In the genomic region with DNA sequence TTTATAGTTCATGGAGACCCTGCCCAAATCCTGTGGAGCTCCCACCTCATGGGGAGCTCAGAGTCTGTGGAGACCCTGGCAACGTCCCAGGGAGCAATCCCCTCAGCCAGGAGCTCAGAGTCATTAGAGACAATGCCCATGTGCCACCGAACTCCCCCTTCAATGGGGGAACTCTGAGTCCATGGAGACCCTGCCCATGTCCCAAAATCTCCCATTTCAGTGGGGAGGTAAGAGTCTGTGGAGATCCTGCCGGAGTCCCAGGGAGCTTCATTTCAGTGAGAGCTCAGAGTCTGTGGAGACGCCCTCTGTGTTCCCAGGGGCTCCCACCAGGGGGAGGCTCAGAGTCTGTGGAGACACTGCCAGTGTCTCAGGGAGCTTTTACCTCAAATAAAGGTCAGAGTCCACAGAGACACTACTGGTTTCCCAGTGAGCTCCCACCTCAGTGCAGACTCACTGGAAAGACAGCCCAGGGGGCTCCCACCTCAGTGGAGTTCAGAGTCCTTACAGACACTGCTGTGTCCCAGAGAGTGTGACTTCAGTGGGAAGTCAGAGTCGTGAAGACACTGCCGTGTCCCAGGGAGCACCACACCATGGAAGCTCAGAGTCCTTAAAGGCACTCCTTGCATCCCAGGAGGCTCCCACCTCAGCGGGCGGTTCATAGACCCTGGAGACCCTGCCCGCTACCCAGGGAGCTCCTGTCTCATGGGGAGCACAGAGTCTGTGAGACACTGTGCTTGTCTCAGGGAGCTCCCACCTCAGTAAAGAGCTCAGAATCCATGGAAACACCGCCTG, we compare ENCODE assay signal across 8 cellular contexts. TPM values are rescaled to one million over a fixed set of nuclear protein-coding genes. Genes with fewer than 3 reads are reported as not detected.
DNase-seq lines count a peak whose midpoint lies in the region; ATAC-seq, FAIRE-seq and TF ChIP-seq lines count a peak whose summit lies in the region.

No MANE protein-coding gene starts in this region.

- peaks cover 49% of the 10 kb centered on the region for H3K4me1 Mint-ChIP-seq in activated T-cell treated with anti-CD3 and anti-CD28 coated beads, Interleukin-2, amount 50 U/mL, for 72 hours (ENCODE audit: low read depth)
- peaks cover 58% of the 10 kb centered on the region for H3K4me1 Mint-ChIP-seq in stimulated activated memory B cell treated with anti-CD40 and anti-IgM and Interleukin-4, amounts not matched to agents 10 μg/mL and 1 μg/mL and 100 μg/mL, for 72 hours

- H3K9me3 Mint-ChIP-seq in activated T-cell treated with anti-CD3 and anti-CD28 coated beads, Interleukin-2, amount 50 U/mL, for 72 hours: no peaks in the 10 kb centered on the region
- no peaks in the 10 kb centered on the region for H3K9me3 Mint-ChIP-seq in stimulated activated memory B cell treated with anti-CD40 and anti-IgM and Interleukin-4, amounts not matched to agents 10 μg/mL and 1 μg/mL and 100 μg/mL, for 72 hours

- no peaks in the 10 kb centered on the region for H3K27me3 Mint-ChIP-seq in activated T-cell treated with anti-CD3 and anti-CD28 coated beads, Interleukin-2, amount 50 U/mL, for 72 hours (ENCODE audit: low read depth)
- H3K27me3 Mint-ChIP-seq in stimulated activated memory B cell treated with anti-CD40 and anti-IgM and Interleukin-4, amounts not matched to agents 10 μg/mL and 1 μg/mL and 100 μg/mL, for 72 hours: no peaks in the 10 kb centered on the region

- H3K36me3 Mint-ChIP-seq in activated T-cell treated with anti-CD3 and anti-CD28 coated beads, Interleukin-2, amount 50 U/mL, for 72 hours (ENCODE audit: insufficient read depth in 2 of 2): peaks cover 28 to 49% of the 10 kb centered on the region in 2 donors
- H3K36me3 Mint-ChIP-seq in stimulated activated memory B cell treated with anti-CD40 and anti-IgM and Interleukin-4, amounts not matched to agents 10 μg/mL and 1 μg/mL and 100 μg/mL, for 72 hours: peaks cover 55% of the 10 kb centered on the region

- H3K27ac Mint-ChIP-seq in activated T-cell treated with anti-CD3 and anti-CD28 coated beads, Interleukin-2, amount 50 U/mL, for 72 hours: peak overlapping the region; percentile 85
- peak overlapping the region; percentile 10 for H3K27ac Mint-ChIP-seq in stimulated activated memory B cell treated with anti-CD40 and anti-IgM and Interleukin-4, amounts not matched to agents 10 μg/mL and 1 μg/mL and 100 μg/mL, for 72 hours

- intact Hi-C loops in cardiac septum (cut with DNase I) (loop anchor here (2.0 kb wide), 1 partner anchor 163 kb away; no protein-coding TSS in a partner anchor), sciatic nerve (cut with DNase I) (no loop called here)

- ATAC-seq in activated T-cell treated with anti-CD3 and anti-CD28 coated beads, Interleukin-2, amount 50 U/mL, for 72 hours (replicated peaks in 1 of 2): no peak
- no peak for ATAC-seq in stimulated activated memory B cell treated with anti-CD40 and anti-IgM and Interleukin-4, amounts not matched to agents 10 μg/mL and 1 μg/mL and 100 μg/mL, for 72 hours
- no peak for ATAC-seq in sciatic nerve

- H3K4me3 ChIP-seq in GM12864 (ENCODE audit: low read depth, low read length): no peak overlapping the region

- peak; percentile 66 for TF ChIP-seq CTCF in GM12864 (IDR thresholded peaks at IDR 0.05; ENCODE audit: low read depth, low read length, missing control alignments)

- peak overlapping the region; percentile 49 to 100 for H3K4me3 Mint-ChIP-seq in activated T-cell treated with anti-CD3 and anti-CD28 coated beads, Interleukin-2, amount 50 U/mL, for 72 hours
- H3K4me3 Mint-ChIP-seq in stimulated activated memory B cell treated with anti-CD40 and anti-IgM and Interleukin-4, amounts not matched to agents 10 μg/mL and 1 μg/mL and 100 μg/mL, for 72 hours: no peak overlapping the region

- no peak for FAIRE-seq in frontal cortex (lab: Jason Lieb, UNC)

- no peak for DNase-seq in GM12864 (ENCODE audit: low read depth)
- DNase-seq in NCI-H69 (lab: John Stamatoyannopoulos, UW): peak; percentile 50
- peak; percentile 48 to 55 for DNase-seq in activated T-cell treated with anti-CD3 and anti-CD28 coated beads, Interleukin-2, amount 50 U/mL, for 72 hours
- peak; percentile 72 for DNase-seq in cardiac septum (ENCODE audit: low spot score)
- no peak for DNase-seq in sciatic nerve (ENCODE audit: low spot score)
- DNase-seq in AG08396 (ENCODE audit: low spot score): no peak
- no peak for DNase-seq in frontal cortex (ENCODE audit: low spot score in 2 of 2)

RNA-seq across cellular contexts. Expression of a gene that starts 5.0 kb away (rescaled TPM):
- 100 to 1,000 TPM; 595 to 606 TPM for total RNA-seq in activated T-cell treated with anti-CD3 and anti-CD28 coated beads, Interleukin-2, amount 50 U/mL, for 72 hours
- total RNA-seq in cardiac septum (2.4 TPM), sciatic nerve (8.8 TPM), frontal cortex (0.41 TPM)

RNA-seq across cellular contexts. Expression of a gene that starts 26.2 kb away (rescaled TPM):
- 100 to 1,000 TPM in 1 of 2 donors, 10 to 100 TPM in 1; 94.2 to 109 TPM for total RNA-seq in activated T-cell treated with anti-CD3 and anti-CD28 coated beads, Interleukin-2, amount 50 U/mL, for 72 hours
- total RNA-seq in cardiac septum (35.3 TPM), sciatic nerve (42.9 TPM), frontal cortex (22.4 TPM)

Comparison
In these comparisons a context has a peak if more than half of its experiments do, and no peak if none do; other contexts are left out.
1. DNase-seq: peak in NCI-H69 (single experiment), activated T-cell treated with anti-CD3 and anti-CD28 coated beads, Interleukin-2, amount 50 U/mL, for 72 hours (2 of 2) and cardiac septum (single experiment); none in GM12864 (single experiment), sciatic nerve (single experiment), AG08396 (single experiment) and frontal cortex (0 of 2).
2. RNA of a gene that starts 5.0 kb away (total RNA-seq): 595 to 606 TPM in activated T-cell treated with anti-CD3 and anti-CD28 coated beads, Interleukin-2, amount 50 U/mL, for 72 hours; 8.8 TPM in sciatic nerve (single experiment), 2.4 TPM in cardiac septum (single experiment) and 0.41 TPM in frontal cortex (single experiment); every median in the first group is over 10 times any median in the second.